Comparison of ENCODE assay signal across 11 cellular contexts in the genomic region with DNA sequence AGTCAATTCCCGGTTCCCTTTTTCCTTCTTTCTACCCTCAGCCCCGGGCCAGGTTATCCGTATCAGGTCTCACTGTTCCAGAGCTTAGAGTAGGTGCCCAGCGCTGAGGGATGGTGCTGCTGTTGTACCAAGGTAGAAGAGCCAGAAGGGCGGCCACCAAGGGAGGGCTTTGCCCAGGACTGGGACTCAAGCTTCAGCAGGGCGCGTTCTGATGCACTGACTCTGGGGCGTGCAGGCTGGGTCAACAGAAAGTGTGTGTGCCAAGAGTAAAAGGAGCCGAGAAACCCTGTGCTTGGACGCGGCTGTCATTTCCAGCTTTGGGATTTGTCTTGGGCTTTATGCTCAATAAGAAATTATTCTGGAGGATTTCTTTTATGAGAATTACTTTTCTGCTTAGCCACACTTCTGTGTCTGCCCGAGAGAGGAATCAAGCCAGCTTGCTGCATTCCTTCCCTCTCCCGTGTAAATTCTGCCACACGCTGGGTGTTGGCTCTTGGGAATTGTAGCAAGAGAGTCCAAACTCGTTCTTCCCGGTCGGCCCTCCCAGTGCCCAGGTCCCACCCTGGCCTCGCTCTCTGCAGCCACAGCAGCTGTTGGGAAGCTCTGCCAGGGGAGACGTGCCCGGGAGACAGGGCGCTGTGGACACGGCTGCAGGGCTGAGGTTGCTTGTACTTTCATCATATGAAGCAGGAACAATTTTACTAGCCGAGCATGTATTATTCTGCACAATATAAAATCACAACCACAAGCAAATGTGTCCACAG.
DNase-seq lines count a peak whose midpoint lies in the region; ATAC-seq and TF ChIP-seq lines count a peak whose summit lies in the region.
"Had no signal": no experiment of that assay in that cellular context is flagged by ENCODE, and none has a peak within 500 bp of the region (broad histone marks: within the 10 kb centered on the region; RNA-seq: fewer than 3 reads in every experiment).

No MANE protein-coding gene starts in this region.

- no peak overlapping the region for H3K27ac Mint-ChIP-seq in activated CD4-positive, alpha-beta memory T cell treated with anti-CD3 and anti-CD28 coated beads, Interleukin-2, amount 10 ng/mL, durations not matched to agents 7 days and 5 days
- H3K27ac Mint-ChIP-seq: activated T-helper 2 cell treated with anti-CD3 and anti-CD28 coated beads, Interferon-gamma antibody, Interleukin-2, Interleukin-4, amounts not matched to agents 10 μg/mL and 5 μg/mL and 100 μg/mL, durations not matched to agents 14 hours and 24 hours and 36 hours had no signal

- CTCF ChIA-PET in activated CD4-positive, alpha-beta memory T cell treated with anti-CD3 and anti-CD28 coated beads, Interleukin-2, amount 10 ng/mL, durations not matched to agents 7 days and 5 days (lab: Charles Lee): interaction anchor here (1.6 kb wide), 1 partner anchor 378 kb away, joined by 5 read pairs; no protein-coding TSS in a partner anchor

- H3K36me3 ChIP-seq in mucosa of descending colon (ENCODE audit: low read depth) (no peaks in the 10 kb centered on the region), upper lobe of right lung (peaks cover 3% of the 10 kb centered on the region)

- ATAC-seq in mucosa of descending colon (peak; percentile 88), upper lobe of right lung (peak; percentile 61), GM21576 (IDR thresholded peaks at IDR 0.05; ENCODE audit: unreplicated experiment) (no peak)

- H3K36me3 Mint-ChIP-seq in activated CD4-positive, alpha-beta memory T cell treated with anti-CD3 and anti-CD28 coated beads, Interleukin-2, amount 10 ng/mL, durations not matched to agents 7 days and 5 days (ENCODE audit: low read depth): peaks cover 3% of the 10 kb centered on the region

- no peaks in the 10 kb centered on the region for H3K27me3 ChIP-seq in upper lobe of right lung

- H3K4me3 Mint-ChIP-seq in activated CD4-positive, alpha-beta memory T cell treated with anti-CD3 and anti-CD28 coated beads, Interleukin-2, amount 10 ng/mL, durations not matched to agents 7 days and 5 days: no peak overlapping the region

- H3K9me3 Mint-ChIP-seq in activated CD4-positive, alpha-beta memory T cell treated with anti-CD3 and anti-CD28 coated beads, Interleukin-2, amount 10 ng/mL, durations not matched to agents 7 days and 5 days: no peaks in the 10 kb centered on the region
- H3K9me3 Mint-ChIP-seq: activated T-helper 2 cell treated with anti-CD3 and anti-CD28 coated beads, Interferon-gamma antibody, Interleukin-2, Interleukin-4, amounts not matched to agents 10 μg/mL and 5 μg/mL and 100 μg/mL, durations not matched to agents 14 hours and 24 hours and 36 hours had no signal

- DNase-seq in activated CD8-positive, alpha-beta memory T cell treated with anti-CD3 and anti-CD28 coated beads for 24 hours: peak; percentile 44
- DNase-seq in activated CD8-positive, alpha-beta memory T cell treated with anti-CD3 and anti-CD28 coated beads, Interleukin-2, amount 50 U/mL, for 48 hours: no peak
- DNase-seq in epithelial cell of esophagus (ENCODE audit: low read depth): peak; percentile 36
- peak; percentile 73 to 78 (median 75) for DNase-seq in mucosa of descending colon
- DNase-seq in upper lobe of right lung: no peak
- no peak for DNase-seq in activated CD4-positive, alpha-beta memory T cell treated with anti-CD3 and anti-CD28 coated beads, Interleukin-2, amount 10 ng/mL, durations not matched to agents 7 days and 5 days
- DNase-seq in DMS153 treated with DMSO at 0.1 percent for 48 hours (lab: John Stamatoyannopoulos, UW; ENCODE audit: unreplicated experiment): no peak
- DNase-seq: effector CD8-positive, alpha-beta T cell; NCI-H1694 treated with DMSO at 0.1 percent for 48 hours had no signal

- H3K4me3 ChIP-seq in epithelial cell of esophagus (ENCODE audit: low read length): no peak overlapping the region
- H3K4me3 ChIP-seq in mucosa of descending colon: no peak overlapping the region
- H3K4me3 ChIP-seq in upper lobe of right lung: no peak overlapping the region

- TF ChIP-seq CTCF in epithelial cell of esophagus (IDR thresholded peaks at IDR 0.05; ENCODE audit: insufficient read depth, low read depth, low read length, missing control alignments): no peak
- TF ChIP-seq CTCF in mucosa of descending colon (IDR thresholded peaks at IDR 0.05): no peak
- TF ChIP-seq CTCF in upper lobe of right lung (IDR thresholded peaks at IDR 0.05): no peak

- intact Hi-C loops in mucosa of descending colon (cut with DNase I, micrococcal nuclease): no loop called here
- intact Hi-C loops in upper lobe of right lung (cut with DNase I): no loop called here

- H3K9me3 ChIP-seq in mucosa of descending colon: no peaks in the 10 kb centered on the region
- no peaks in the 10 kb centered on the region for H3K9me3 ChIP-seq in upper lobe of right lung

- no peak overlapping the region for H3K27ac ChIP-seq in upper lobe of right lung

- no peaks in the 10 kb centered on the region for H3K4me1 Mint-ChIP-seq in activated CD4-positive, alpha-beta memory T cell treated with anti-CD3 and anti-CD28 coated beads, Interleukin-2, amount 10 ng/mL, durations not matched to agents 7 days and 5 days

- H3K27me3 Mint-ChIP-seq in activated CD4-positive, alpha-beta memory T cell treated with anti-CD3 and anti-CD28 coated beads, Interleukin-2, amount 10 ng/mL, durations not matched to agents 7 days and 5 days: no peaks in the 10 kb centered on the region

- POLR2A ChIA-PET in activated CD4-positive, alpha-beta memory T cell treated with anti-CD3 and anti-CD28 coated beads, Interleukin-2, amount 10 ng/mL, durations not matched to agents 7 days and 5 days (lab: Charles Lee): interaction anchor here (0.6 kb wide), 1 partner anchor 27 kb away, joined by 3 read pairs; no protein-coding TSS in a partner anchor

- H3K4me1 ChIP-seq in mucosa of descending colon (ENCODE audit: low read depth): no peaks in the 10 kb centered on the region
- H3K4me1 ChIP-seq in upper lobe of right lung: peaks cover 4% of the 10 kb centered on the region

Comparison
In these comparisons a context has a peak if more than half of its experiments do, and no peak if none do; other contexts are left out.
1. DNase-seq: peak in activated CD8-positive, alpha-beta memory T cell treated with anti-CD3 and anti-CD28 coated beads for 24 hours (single experiment), epithelial cell of esophagus (single experiment) and mucosa of descending colon (3 of 3); none in activated CD8-positive, alpha-beta memory T cell treated with anti-CD3 and anti-CD28 coated beads, Interleukin-2, amount 50 U/mL, for 48 hours (single experiment), upper lobe of right lung (single experiment), activated CD4-positive, alpha-beta memory T cell treated with anti-CD3 and anti-CD28 coated beads, Interleukin-2, amount 10 ng/mL, durations not matched to agents 7 days and 5 days (single experiment) and DMS153 treated with DMSO at 0.1 percent for 48 hours (single experiment).